Comparison of ENCODE assay signal across 20 cellular contexts in genomic region chr3:154364849-154365248, GRCh38.
"Had no signal": no experiment of that assay in that cellular context is flagged by ENCODE, and none has a peak within 500 bp of the region (broad histone marks: within the 10 kb centered on the region; RNA-seq: fewer than 3 reads in every experiment).

No MANE protein-coding gene starts in this region.

- H3K36me3 ChIP-seq: adrenal gland, Peyer's patch had no signal

- H3K4me1 ChIP-seq: adrenal gland, Peyer's patch had no signal

- H3K27ac ChIP-seq: adrenal gland, Peyer's patch, RWPE1 had no signal

- DNase-seq: activated CD4-positive, alpha-beta T cell treated with anti-CD3 and anti-CD28 coated beads for 4 hours; activated CD8-positive, alpha-beta memory T cell treated with anti-CD3 and anti-CD28 coated beads, Interleukin-2, amount 50 U/mL, for 48 hours; activated CD8-positive, alpha-beta T cell treated with anti-CD3 and anti-CD28 coated beads, Interleukin-2, amount 10 ng/mL, durations not matched to agents 7 days and 5 days; activated naive CD4-positive, alpha-beta T cell treated with anti-CD3 and anti-CD28 coated beads, Interleukin-2, amount 50 U/mL, for 16 hours; activated naive CD8-positive, alpha-beta T cell treated with anti-CD3 and anti-CD28 coated beads, Interleukin-2, amount 10 ng/mL, durations not matched to agents 7 days and 5 days; activated T-cell treated with anti-CD3 and anti-CD28 coated beads, Interleukin-2, amount 50 U/mL, for 1 hour; adrenal gland; anterior cingulate cortex; Kasumi-1; NCI-H1105 treated with DMSO at 0.1 percent for 48 hours; NCI-H146; NCI-H1930; NCI-H2171; NCI-H345; NCI-H510A; NCI-H526 treated with DMSO at 0.1 percent for 48 hours; NCI-H82; Peyer's patch; Right ventricle myocardium superior had no signal

- H3K9me3 ChIP-seq: adrenal gland, Peyer's patch had no signal

- ATAC-seq: activated CD8-positive, alpha-beta T cell treated with anti-CD3 and anti-CD28 coated beads, Interleukin-2, amount 10 ng/mL, durations not matched to agents 7 days and 5 days had no signal

- H3K4me3 ChIP-seq: adrenal gland, Peyer's patch had no signal

- H3K27me3 ChIP-seq: adrenal gland, Peyer's patch had no signal
